In genomic region chr9:127179633-127180401, GRCh38 we compare ENCODE assay signal across 18 cellular contexts. TPM values are rescaled to one million over a fixed set of nuclear protein-coding genes. Genes with fewer than 3 reads are reported as not detected.
DNase-seq lines count a peak whose midpoint lies in the region; ATAC-seq, FAIRE-seq and TF ChIP-seq lines count a peak whose summit lies in the region.
"Had no signal": no experiment of that assay in that cellular context is flagged by ENCODE, and none has a peak within 500 bp of the region (broad histone marks: within the 10 kb centered on the region; RNA-seq: fewer than 3 reads in every experiment).

No MANE protein-coding gene starts in this region.

- no peak overlapping the region for H3K4me3 ChIP-seq in HEK293 (ENCODE audit: low read depth, low read length)
- H3K4me3 ChIP-seq in adrenal gland, result no peak overlapping the region
- H3K4me3 ChIP-seq in small intestine (ENCODE audit: low read depth in 1 of 2, low read length in 2 of 2), result no peak overlapping the region

- H3K27ac ChIP-seq in HEK293 (ENCODE audit: extremely low read depth, low read depth, low read length), result no peak overlapping the region
- no peak overlapping the region for H3K27ac ChIP-seq in adrenal gland
- no peak overlapping the region for H3K27ac ChIP-seq in small intestine (ENCODE audit: low read depth in 1 of 2, low read length in 1 of 2)

- POLR2A ChIA-PET in HEK293 (lab: Yijun Ruan, JAX), result no interaction called here

- whole genome bisulfite sequencing in adrenal gland, 4 donors, result 76 to 93% (median 89%) methylated on average over 12 to 15 of the region's 15 CpGs
- 42 to 68% (median 60%) methylated on average over 15 of the region's 15 CpGs for WGBS in small intestine, 3 donors

- H3K27me3 ChIP-seq in adrenal gland, result no peaks in the 10 kb centered on the region
- H3K27me3 ChIP-seq in small intestine (ENCODE audit: control insufficient read depth in 2 of 2, insufficient read depth in 2 of 2, low read length in 2 of 2), result no peaks in the 10 kb centered on the region

- no peak for TF ChIP-seq POLR2A in adrenal gland (IDR thresholded peaks at IDR 0.05)

- intact Hi-C loops in adrenal gland (cut with DNase I), result no loop called here
- intact Hi-C loops in left colon (cut with DNase I, micrococcal nuclease), result loop anchor here in 1 of 2 donors (10.0 kb wide), 1 partner anchor 55 kb away; the partner anchor contains the start of gene ANGPTL2

- no peaks in the 10 kb centered on the region for H3K36me3 ChIP-seq in HEK293 (ENCODE audit: control insufficient read depth in 2 of 2, insufficient read depth in 1 of 2, low read length in 2 of 2)
- no peaks in the 10 kb centered on the region for H3K36me3 ChIP-seq in adrenal gland (replicated peaks in 1 of 2)
- peaks cover 0 to 9% of the 10 kb centered on the region in 2 donors for H3K36me3 ChIP-seq in small intestine (ENCODE audit: control insufficient read depth in 2 of 2, insufficient read depth in 2 of 2, low read length in 2 of 2)

- H3K4me1 ChIP-seq in HEK293 (ENCODE audit: control insufficient read depth, insufficient read depth, low read length) (no peaks in the 10 kb centered on the region), adrenal gland (replicated peaks in 1 of 2) (peaks cover 0 to 10% of the 10 kb centered on the region in 2 donors), small intestine (ENCODE audit: control insufficient read depth in 2 of 2, insufficient read depth in 1 of 2, low read depth in 1 of 2, low read length in 1 of 2) (peaks cover 0 to 5% of the 10 kb centered on the region in 2 donors)

- DNase-seq in adrenal gland, result peak in 5 of 7 donors; percentile 5 to 46 (median 11)
- no peak for DNase-seq in left colon
- DNase-seq in small intestine, result peak; percentile 40
- DNase-seq in NCI-H2196 (lab: John Stamatoyannopoulos, UW; ENCODE audit: unreplicated experiment), result no peak
- DNase-seq: DND-41; Kasumi-1; NCI-H1436 treated with DMSO at 0.1 percent for 48 hours; NCI-H446 treated with DMSO at 0.1 percent for 48 hours; SK-N-SH; stimulated activated CD4-positive, alpha-beta T cell treated with anti-CD3 and anti-CD28 coated beads, Interleukin-15, amount 100 ng/mL, for 24 hours had no signal

- H3K9me3 ChIP-seq in HEK293 (ENCODE audit: control insufficient read depth, insufficient read depth, low read depth, low read length) (no peaks in the 10 kb centered on the region), adrenal gland (replicated peaks in 1 of 3) (no peaks in the 10 kb centered on the region), small intestine (ENCODE audit: control insufficient read depth, low read depth) (no peaks in the 10 kb centered on the region)
- H3K9me3 ChIP-seq: SK-N-SH had no signal

- CTCF ChIA-PET in HEK293 (lab: Yijun Ruan, JAX), result no interaction called here

- TF ChIP-seq CTCF in HEK293 (tag by site-specific recombination; IDR thresholded peaks at IDR 0.05) (no peak), adrenal gland (IDR thresholded peaks at IDR 0.05) (no peak)

- peak; percentile 37 for ATAC-seq in left colon
- ATAC-seq in HG03175 (IDR thresholded peaks at IDR 0.05; ENCODE audit: unreplicated experiment), result no peak
- no peak for ATAC-seq in GM18873 (IDR thresholded peaks at IDR 0.05; ENCODE audit: low FRiP score, unreplicated experiment)
- ATAC-seq: activated CD8-positive, alpha-beta memory T cell treated with anti-CD3 and anti-CD28 coated beads, Interleukin-2, amount 10 ng/mL, durations not matched to agents 7 days and 5 days; activated naive CD4-positive, alpha-beta T cell treated with anti-CD3 and anti-CD28 coated beads, Interleukin-2, amount 50 U/mL, for 72 hours had no signal

- FAIRE-seq in small intestine (lab: Jason Lieb, UNC), result no peak
- FAIRE-seq: colon had no signal

TF ChIP-seq in HEK293, 187 proteins besides CTCF, POLR2A, EP300 and RAD21:
- peak; percentile 27; the same call in 1 of the 2 replicates for TF ChIP-seq EGR2 (tag by site-specific recombination; IDR thresholded peaks at IDR 0.05; ENCODE audit: low read depth)
- no peak for TF ChIP-seq ZNF24 (tag by site-specific recombination; IDR thresholded peaks at IDR 0.05)

RNA-seq across cellular contexts. Expression of gene ANGPTL2, which starts 57.4 kb away (rescaled TPM):
- total RNA-seq in adrenal gland, result 10 to 100 TPM in 7 of 8 donors, 1 to 10 TPM in 1; 9.7 to 32.6 (median 13.4) TPM
- 10 to 100 TPM in 1 of 3 donors, 1 to 10 TPM in 2; 5.6 to 10.3 (median 8.4) TPM for polyA plus RNA-seq in adrenal gland
- total RNA-seq in left colon, result 10 to 100 TPM in 1 of 2 donors, 1 to 10 TPM in 1; 6.0 to 12.0 TPM
- 10 to 100 TPM in 1 of 3 donors, 1 to 10 TPM in 1, under 1 TPM in 1; 0.45 to 16.5 (median 3.0) TPM for polyA plus RNA-seq in small intestine
- total RNA-seq: activated CD8-positive, alpha-beta memory T cell treated with anti-CD3 and anti-CD28 coated beads, Interleukin-2, amount 10 ng/mL, durations not matched to agents 7 days and 5 days; activated naive CD4-positive, alpha-beta T cell treated with anti-CD3 and anti-CD28 coated beads, Interleukin-2, amount 50 U/mL, for 72 hours; CD4-positive, alpha-beta T cell; OCI-LY7 had no signal

Comparison
In these comparisons a context has a peak if more than half of its experiments do, and no peak if none do; other contexts are left out.
1. DNase-seq: peak in adrenal gland (5 of 7) and small intestine (single experiment); none in left colon (0 of 2) and NCI-H2196 (single experiment).